ENCODE assay signal across 1 cellular context in genomic region chr6:44002591-44003344, GRCh38.
TF ChIP-seq lines count a peak whose summit lies in the region.

No MANE protein-coding gene starts in this region.

TF ChIP-seq in HEK293, 187 proteins besides CTCF, POLR2A, EP300 and RAD21 (continued from another document and continues in another):
- TF ChIP-seq ZNF148 (tag by site-specific recombination; IDR thresholded peaks at IDR 0.05; ENCODE audit: borderline replicate concordance): no peak
- no peak for TF ChIP-seq ZNF146 (tag by site-specific recombination; IDR thresholded peaks at IDR 0.05)
- TF ChIP-seq KLF1 (tag by site-specific recombination; IDR thresholded peaks at IDR 0.05): peak; percentile 75; the same call in 1 of the 2 replicates
- TF ChIP-seq ZNF785 (tag by site-specific recombination; IDR thresholded peaks at IDR 0.05): no peak
- TF ChIP-seq ZNF433 (tag by site-specific recombination; IDR thresholded peaks at IDR 0.05; ENCODE audit: low read depth): no peak
- TF ChIP-seq ZNF791 (tag by site-specific recombination; IDR thresholded peaks at IDR 0.05): no peak
- no peak for TF ChIP-seq ZNF426 (tag by site-specific recombination; IDR thresholded peaks at IDR 0.05)
- TF ChIP-seq ZNF16 (tag by site-specific recombination; IDR thresholded peaks at IDR 0.05; ENCODE audit: low read depth): no peak
- TF ChIP-seq ZNF596 (tag by site-specific recombination; IDR thresholded peaks at IDR 0.05): no peak
- no peak for TF ChIP-seq ZBTB11 (tag by site-specific recombination; conservative IDR thresholded peaks at IDR 0.05; ENCODE audit: low read depth)
- no peak for TF ChIP-seq SCRT1 (tag by site-specific recombination; IDR thresholded peaks at IDR 0.05; ENCODE audit: borderline replicate concordance)
- TF ChIP-seq ZNF184 (tag by site-specific recombination; IDR thresholded peaks at IDR 0.05): no peak
- TF ChIP-seq PRDM6 (tag by site-specific recombination; IDR thresholded peaks at IDR 0.05): no peak
- peak; percentile 89; the same call in 1 of the 2 replicates for TF ChIP-seq KLF17 (tag by site-specific recombination; IDR thresholded peaks at IDR 0.05)
- no peak for TF ChIP-seq ZNF623 (tag by site-specific recombination; IDR thresholded peaks at IDR 0.05)
- TF ChIP-seq ZNF76 (tag by site-specific recombination; IDR thresholded peaks at IDR 0.05; ENCODE audit: borderline replicate concordance, low read depth): peak; percentile 72
- no peak for TF ChIP-seq ZNF548 (tag by site-specific recombination; IDR thresholded peaks at IDR 0.05)
- TF ChIP-seq ZNF280D (tag by site-specific recombination; IDR thresholded peaks at IDR 0.05): no peak
- peak; percentile 88 for TF ChIP-seq ZNF341 (tag by site-specific recombination; IDR thresholded peaks at IDR 0.05; ENCODE audit: low read depth)
- TF ChIP-seq PRDM1 (tag by site-specific recombination; IDR thresholded peaks at IDR 0.05): no peak
- no peak for TF ChIP-seq ZNF776 (tag by site-specific recombination; IDR thresholded peaks at IDR 0.05; ENCODE audit: borderline replicate concordance)
- TF ChIP-seq BCL6B (tag by site-specific recombination; IDR thresholded peaks at IDR 0.05): no peak
- TF ChIP-seq MYNN (tag by site-specific recombination; IDR thresholded peaks at IDR 0.05; ENCODE audit: borderline replicate concordance): no peak
- TF ChIP-seq ZBTB7A (tag by site-specific recombination; IDR thresholded peaks at IDR 0.05; ENCODE audit: low read depth): 0 out of 2 replicates have a peak, but pooled peaks have one; percentile 17
- TF ChIP-seq REST (tag by site-specific recombination; IDR thresholded peaks at IDR 0.05): no peak
- TF ChIP-seq ZFP41 (tag by site-specific recombination; IDR thresholded peaks at IDR 0.05; ENCODE audit: borderline replicate concordance): no peak
- no peak for TF ChIP-seq ELK4 (IDR thresholded peaks at IDR 0.05; ENCODE audit: borderline replicate concordance, low read depth, low read length)
- TF ChIP-seq ZNF48 (tag by site-specific recombination; IDR thresholded peaks at IDR 0.05): no peak
- no peak for TF ChIP-seq ZNF404 (tag by site-specific recombination; IDR thresholded peaks at IDR 0.05)
- TF ChIP-seq ZNF140 (tag by site-specific recombination; IDR thresholded peaks at IDR 0.05): no peak
- TF ChIP-seq ZNF112 (tag by site-specific recombination; IDR thresholded peaks at IDR 0.05): no peak
- no peak for TF ChIP-seq KLF8 (tag by site-specific recombination; IDR thresholded peaks at IDR 0.05)
- TF ChIP-seq ZNF366 (tag by site-specific recombination; conservative IDR thresholded peaks at IDR 0.05): peak; percentile 49; the same call in 1 of the 2 replicates
- TF ChIP-seq ZNF704 (tag by site-specific recombination; IDR thresholded peaks at IDR 0.05): no peak
- no peak for TF ChIP-seq ZNF501 (tag by site-specific recombination; IDR thresholded peaks at IDR 0.05)
